8 cellular contexts compared by ENCODE assay signal in genomic region chr13:51148952-51149573, GRCh38. TPM values are rescaled to one million over a fixed set of nuclear protein-coding genes. Genes with fewer than 3 reads are reported as not detected.
DNase-seq lines count a peak whose midpoint lies in the region; FAIRE-seq and TF ChIP-seq lines count a peak whose summit lies in the region.

No MANE protein-coding gene starts in this region.

- peaks cover 0 to 14% of the 10 kb centered on the region in 2 donors for H3K27me3 ChIP-seq in tibial artery

- no peaks in the 10 kb centered on the region for H3K36me3 ChIP-seq in tibial artery

- no peak for TF ChIP-seq POLR2A in GM12892 (IDR thresholded peaks at IDR 0.05; ENCODE audit: low read depth, low read length)

- H3K4me1 ChIP-seq in tibial artery, result no peaks in the 10 kb centered on the region

- DNase-seq in NCI-H2107 treated with DMSO at 0.1 percent for 48 hours (lab: John Stamatoyannopoulos, UW; ENCODE audit: unreplicated experiment), result peak; percentile 57
- DNase-seq in brain pericyte (ENCODE audit: low read depth, low spot score), result peak; percentile 32
- DNase-seq in iris pigment epithelial cell (ENCODE audit: low read depth), result peak; percentile 75
- no peak for DNase-seq in tibial artery
- no peak for DNase-seq in GM12892 (ENCODE audit: insufficient read length)
- DNase-seq in stimulated activated CD4-positive, alpha-beta T cell treated with anti-CD3 and anti-CD28 coated beads, Interleukin-2, amount 100 ng/mL, for 48 hours, result no peak
- no peak for DNase-seq in posterior vena cava (ENCODE audit: low spot score)

- TF ChIP-seq CTCF in GM12873 (IDR thresholded peaks at IDR 0.05; ENCODE audit: insufficient read depth, low read depth, low read length, missing control alignments) (peak; percentile 35), tibial artery (IDR thresholded peaks at IDR 0.05) (peak; percentile 33 to 37)

- FAIRE-seq in GM12892 (lab: Jason Lieb, UNC), result no peak

- H3K4me3 ChIP-seq in tibial artery, result no peak overlapping the region

- H3K27ac ChIP-seq in tibial artery, result no peak overlapping the region

- no peaks in the 10 kb centered on the region for H3K9me3 ChIP-seq in tibial artery

- intact Hi-C loops in tibial artery (cut with DNase I; ENCODE audit: low total_unique reads) (no loop called here), posterior vena cava (cut with DNase I) (loop anchor here in 1 of 2 donors (5.0 kb wide), 1 partner anchor 138 kb away; no protein-coding TSS in a partner anchor)

RNA-seq across cellular contexts. Expression of gene C13orf42, which starts 38.0 kb away (rescaled TPM):
- polyA plus RNA-seq in GM12892 (2012; ENCODE audit: missing spikeins), result not detected
- total RNA-seq in posterior vena cava, result not detected

Comparison
In these comparisons a context has a peak if more than half of its experiments do, and no peak if none do; other contexts are left out.
1. DNase-seq: peak in NCI-H2107 treated with DMSO at 0.1 percent for 48 hours (single experiment), brain pericyte (single experiment) and iris pigment epithelial cell (single experiment); none in tibial artery (0 of 2), GM12892 (single experiment), stimulated activated CD4-positive, alpha-beta T cell treated with anti-CD3 and anti-CD28 coated beads, Interleukin-2, amount 100 ng/mL, for 48 hours (0 of 2) and posterior vena cava (single experiment).